In the genomic region with DNA sequence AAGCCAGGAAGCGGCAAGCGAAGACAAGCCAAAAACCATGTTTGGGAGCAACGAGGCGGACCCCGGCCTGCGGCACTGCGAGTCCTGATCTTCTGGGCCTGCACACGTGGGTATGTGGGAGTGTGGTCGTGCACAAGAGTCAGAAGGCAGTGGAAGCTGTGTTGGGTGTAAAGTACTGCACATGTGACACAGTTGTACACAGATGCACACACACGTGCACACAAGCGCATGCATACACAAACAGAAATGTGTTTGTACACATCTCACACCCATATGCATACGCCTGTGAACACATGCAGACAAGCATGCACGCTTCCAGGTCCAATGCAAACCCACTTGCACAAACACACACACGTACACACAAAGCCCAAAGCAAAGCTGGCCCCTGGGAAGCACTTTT, we compare ENCODE assay signal across 12 cellular contexts. TPM values are rescaled to one million over a fixed set of nuclear protein-coding genes. Genes with fewer than 3 reads are reported as not detected.
A peak's percentile ranks its signal among the peaks of the same experiment; 100 is the strongest.
DNase-seq lines count a peak whose midpoint lies in the region; ATAC-seq, FAIRE-seq and TF ChIP-seq lines count a peak whose summit lies in the region.
"Had no signal": no experiment of that assay in that cellular context is flagged by ENCODE, and none has a peak within 500 bp of the region (broad histone marks: within the 10 kb centered on the region; RNA-seq: fewer than 3 reads in every experiment).

No MANE protein-coding gene starts in this region.

- no peaks in the 10 kb centered on the region for H3K9me3 ChIP-seq in PC-3 (ENCODE audit: low read length)
- H3K9me3 ChIP-seq: HAP-1 had no signal

- H3K4me2 ChIP-seq in PC-3 (ENCODE audit: low read length): peak overlapping the region; percentile 29

- H3K4me1 ChIP-seq in PC-3 (ENCODE audit: insufficient read depth, low read length): peaks cover 36% of the 10 kb centered on the region
- H3K4me1 ChIP-seq: HAP-1 had no signal

- no peaks in the 10 kb centered on the region for H3K9me2 ChIP-seq in PC-3 (replicated peaks; ENCODE audit: low read length)

- H3K9ac ChIP-seq in PC-3 (ENCODE audit: low read length): peak overlapping the region; percentile 29; the same call in 1 of the 2 replicates

- no peaks in the 10 kb centered on the region for H3K27me3 ChIP-seq in PC-3 (ENCODE audit: low read length)
- peaks cover 4% of the 10 kb centered on the region for H3K27me3 ChIP-seq in bronchial epithelial cell (ENCODE audit: control insufficient read depth, insufficient read depth, low read length)

- DNase-seq in Right ventricle myocardium superior (peak; percentile 15), cardiac septum (ENCODE audit: low spot score) (no peak), PC-3 (no peak), bronchial epithelial cell (ENCODE audit: low read depth) (no peak), NCI-H345 (lab: John Stamatoyannopoulos, UW) (no peak), GM19239 (ENCODE audit: insufficient read length, low spot score) (no peak), GM12892 (ENCODE audit: insufficient read length) (no peak)
- DNase-seq: AML-193; CD4-positive, alpha-beta T cell; DMS 273 treated with DMSO at 0.1 percent for 48 hours had no signal

- no TSS peak for BruUV-seq in PC-3 (replicated peaks; lab: Mats Ljungman, UMichigan)

- CTCF ChIA-PET in PC-3 (lab: Charles Lee): no interaction called here

- FAIRE-seq in bronchial epithelial cell (lab: Jason Lieb, UNC) (peak; percentile 68), GM19239 (lab: Jason Lieb, UNC) (no peak), GM12892 (lab: Jason Lieb, UNC) (no peak)
- FAIRE-seq: GM12878 had no signal

- H3F3A ChIP-seq in PC-3 (ENCODE audit: low read length, unreplicated experiment): no peaks in the 10 kb centered on the region

- H3K79me2 ChIP-seq in PC-3 (ENCODE audit: low read length): no peaks in the 10 kb centered on the region

- peak overlapping the region; percentile 85 for H3K27ac ChIP-seq in PC-3 (ENCODE audit: low read length)

- no peak overlapping the region for H2AFZ ChIP-seq in PC-3 (ENCODE audit: low read length)

- H3K36me3 ChIP-seq in PC-3 (ENCODE audit: low read depth, low read length) (no peaks in the 10 kb centered on the region), bronchial epithelial cell (ENCODE audit: control insufficient read depth, insufficient read depth, low read length) (no peaks in the 10 kb centered on the region)
- H3K36me3 ChIP-seq: HAP-1 had no signal

- H4K20me1 ChIP-seq in PC-3 (ENCODE audit: low read length): no peaks in the 10 kb centered on the region

- no peak for TF ChIP-seq POLR2A in GM12892 (IDR thresholded peaks at IDR 0.05; ENCODE audit: low read depth, low read length)

- H3K4me3 ChIP-seq in PC-3 (ENCODE audit: low read length) (no peak overlapping the region), bronchial epithelial cell (ENCODE audit: low read depth, low read length) (no peak overlapping the region)
- H3K4me3 ChIP-seq: GM12878, HAP-1 had no signal

- ATAC-seq in Right ventricle myocardium superior (ENCODE audit: poor library complexity): no peak
- ATAC-seq in PC-3: no peak
- ATAC-seq: GM12878 had no signal

- intact Hi-C loops in Right ventricle myocardium superior (cut with DNase I): no loop called here
- intact Hi-C loops in cardiac septum (cut with DNase I): no loop called here
- intact Hi-C loops in PC-3 (cut with micrococcal nuclease): loop anchor here (1.0 kb wide), 1 partner anchor 13 kb away; no protein-coding TSS in a partner anchor

- TF ChIP-seq CTCF in PC-3 (conservative IDR thresholded peaks at IDR 0.05; ENCODE audit: low read depth, low read length) (no peak), bronchial epithelial cell (IDR thresholded peaks at IDR 0.05; ENCODE audit: insufficient read depth, low read length, severe bottlenecking) (no peak)

- POLR2A ChIA-PET in PC-3 (lab: Charles Lee; ENCODE audit: unreplicated experiment): interaction anchor here (0.6 to 1.0 kb wide), 3 partner anchors 14 to 337 kb away, joined by 3 to 7 read pairs (median 3); no protein-coding TSS in a partner anchor

RNA-seq across cellular contexts. Expression of gene SLCO4A1, which starts 52.6 kb away (rescaled TPM):
- total RNA-seq in Right ventricle myocardium superior (12.1 TPM), cardiac septum (10.8 TPM), PC-3 (2014; rRNA removed) (161 and 162 TPM in 2 replicates), bronchial epithelial cell (1.6 and 4.7 TPM in 2 replicates)
- polyA plus RNA-seq in GM12892 (2012; ENCODE audit: missing spikeins): 8.7 TPM

Comparison
In these comparisons a context has a peak if more than half of its experiments do, and no peak if none do; other contexts are left out.
1. RNA of gene SLCO4A1, which starts 52.6 kb away (total RNA-seq): 161 to 162 TPM in PC-3; 12.1 TPM in Right ventricle myocardium superior (single experiment), 10.8 TPM in cardiac septum (single experiment) and 1.6 to 4.7 TPM in bronchial epithelial cell; every median in the first group is over 10 times any median in the second.